In the genomic region with DNA sequence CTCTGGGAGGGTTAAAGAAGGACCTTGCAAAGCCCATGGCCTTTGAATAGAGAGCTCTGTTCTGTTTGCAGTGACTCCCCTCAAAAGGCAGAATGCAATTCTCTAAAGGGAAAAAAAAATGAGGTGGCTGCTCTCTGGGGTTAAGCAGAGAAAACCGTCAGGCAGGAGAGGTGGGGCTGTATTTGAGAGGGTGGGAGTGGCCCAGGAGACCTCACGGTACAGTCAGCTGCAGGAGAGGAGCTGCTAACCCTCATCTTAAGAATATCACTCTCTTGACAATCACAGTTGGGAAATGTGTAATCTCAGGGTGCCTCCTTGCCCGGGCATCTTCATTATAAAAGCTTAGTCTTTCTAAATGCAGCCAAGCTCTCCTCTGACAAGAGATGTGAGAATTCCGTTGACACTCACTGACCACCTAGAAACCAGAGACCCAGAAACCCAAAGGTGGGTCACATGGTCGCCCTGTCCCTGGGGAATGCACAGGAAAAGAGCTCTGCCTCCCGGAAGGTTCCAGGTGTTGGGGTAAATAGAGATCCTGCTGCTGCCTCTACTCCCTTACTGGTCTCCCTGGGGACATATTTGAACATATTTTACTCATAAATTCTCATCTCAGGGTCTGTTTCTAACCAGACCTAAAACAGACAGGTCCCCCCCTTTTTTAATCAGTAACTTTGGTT, we compare ENCODE assay signal across 21 cellular contexts.
"Had no signal": no experiment of that assay in that cellular context is flagged by ENCODE, and none has a peak within 500 bp of the region (broad histone marks: within the 10 kb centered on the region; RNA-seq: fewer than 3 reads in every experiment).

No MANE protein-coding gene starts in this region.

- DNase-seq: activated CD4-positive, alpha-beta T cell treated with anti-CD3 and anti-CD28 coated beads, Interleukin-2, amount 10 ng/mL, durations not matched to agents 24 days and 14 days; activated CD8-positive, alpha-beta T cell treated with anti-CD3 and anti-CD28 coated beads, Interleukin-2, amount 10 ng/mL, durations not matched to agents 7 days and 5 days; activated naive CD4-positive, alpha-beta T cell treated with anti-CD3 and anti-CD28 coated beads for 36 hours; activated naive CD8-positive, alpha-beta T cell treated with anti-CD3 and anti-CD28 coated beads, Interleukin-2, amount 50 U/mL, for 24 hours; activated T-cell treated with anti-CD3 and anti-CD28 coated beads, Interleukin-2, amount 50 U/mL, for 24 hours; aorta; cerebellar nuclear complex; effector CD4-positive, alpha-beta T cell; gastrocnemius medialis; head of caudate nucleus; kidney; left ventricle myocardium inferior; psoas muscle; right cardiac atrium; stimulated activated CD4-positive, alpha-beta T cell treated with anti-CD3 and anti-CD28 coated beads, Interleukin-15, amount 100 ng/mL, for 24 hours; stimulated activated CD4-positive, alpha-beta T cell treated with anti-CD3 and anti-CD28 coated beads, Interleukin-4, amount 100 ng/mL, for 1 hour; T-cell; testis had no signal

- H3K36me3 Mint-ChIP-seq: memory B cell, neural progenitor cell, T-cell had no signal

- H3K4me1 Mint-ChIP-seq: activated CD4-positive, alpha-beta T cell treated with anti-CD3 and anti-CD28 coated beads, Interleukin-2, amount 10 ng/mL, durations not matched to agents 24 days and 14 days; activated naive CD8-positive, alpha-beta T cell treated with anti-CD3 and anti-CD28 coated beads, Interleukin-2, amount 50 U/mL, for 24 hours; memory B cell; T-cell had no signal

- H3K9me3 Mint-ChIP-seq: activated CD4-positive, alpha-beta T cell treated with anti-CD3 and anti-CD28 coated beads, Interleukin-2, amount 10 ng/mL, durations not matched to agents 24 days and 14 days; activated naive CD4-positive, alpha-beta T cell treated with anti-CD3 and anti-CD28 coated beads for 36 hours; activated naive CD8-positive, alpha-beta T cell treated with anti-CD3 and anti-CD28 coated beads, Interleukin-2, amount 50 U/mL, for 24 hours; activated T-cell treated with anti-CD3 and anti-CD28 coated beads, Interleukin-2, amount 50 U/mL, for 24 hours; memory B cell; neural progenitor cell; T-cell had no signal

- H3K27ac Mint-ChIP-seq: activated CD4-positive, alpha-beta T cell treated with anti-CD3 and anti-CD28 coated beads, Interleukin-2, amount 10 ng/mL, durations not matched to agents 24 days and 14 days; activated CD8-positive, alpha-beta T cell treated with anti-CD3 and anti-CD28 coated beads, Interleukin-2, amount 10 ng/mL, durations not matched to agents 7 days and 5 days; activated naive CD4-positive, alpha-beta T cell treated with anti-CD3 and anti-CD28 coated beads for 36 hours; activated naive CD8-positive, alpha-beta T cell treated with anti-CD3 and anti-CD28 coated beads, Interleukin-2, amount 50 U/mL, for 24 hours; activated T-cell treated with anti-CD3 and anti-CD28 coated beads, Interleukin-2, amount 50 U/mL, for 24 hours; memory B cell; neural progenitor cell; T-cell had no signal

- H3K4me3 Mint-ChIP-seq: activated CD4-positive, alpha-beta T cell treated with anti-CD3 and anti-CD28 coated beads, Interleukin-2, amount 10 ng/mL, durations not matched to agents 24 days and 14 days; activated CD8-positive, alpha-beta T cell treated with anti-CD3 and anti-CD28 coated beads, Interleukin-2, amount 10 ng/mL, durations not matched to agents 7 days and 5 days; activated naive CD4-positive, alpha-beta T cell treated with anti-CD3 and anti-CD28 coated beads for 36 hours; activated naive CD8-positive, alpha-beta T cell treated with anti-CD3 and anti-CD28 coated beads, Interleukin-2, amount 50 U/mL, for 24 hours; activated T-cell treated with anti-CD3 and anti-CD28 coated beads, Interleukin-2, amount 50 U/mL, for 24 hours; memory B cell; neural progenitor cell; T-cell had no signal

- ATAC-seq: activated CD8-positive, alpha-beta T cell treated with anti-CD3 and anti-CD28 coated beads, Interleukin-2, amount 10 ng/mL, durations not matched to agents 7 days and 5 days; activated naive CD8-positive, alpha-beta T cell treated with anti-CD3 and anti-CD28 coated beads, Interleukin-2, amount 50 U/mL, for 24 hours; esophagus mucosa; gastrocnemius medialis; psoas muscle; T-cell had no signal
